In genomic region chr3:190696777-190697501, GRCh38 we compare ENCODE assay signal across 7 cellular contexts.
A peak's percentile ranks its signal among the peaks of the same experiment; 100 is the strongest.
DNase-seq lines count a peak whose midpoint lies in the region; ATAC-seq and TF ChIP-seq lines count a peak whose summit lies in the region.

No MANE protein-coding gene starts in this region.

- H2AFZ ChIP-seq in neuronal stem cell (ENCODE audit: low read length): no peak overlapping the region

- no peak overlapping the region for H3K23ac ChIP-seq in neuronal stem cell (ENCODE audit: low read depth, low read length, poor library complexity)

- no peak overlapping the region for H3K27ac ChIP-seq in neuronal stem cell (replicated peaks; ENCODE audit: low read length)

- H2BK12ac ChIP-seq in neuronal stem cell (ENCODE audit: low read length): no peak overlapping the region

- no peak overlapping the region for H2AK5ac ChIP-seq in neuronal stem cell (ENCODE audit: low read depth, low read length)

- no peak overlapping the region for H3K18ac ChIP-seq in neuronal stem cell (ENCODE audit: low read length)

- H3K14ac ChIP-seq in neuronal stem cell (ENCODE audit: low read length): no peak overlapping the region

- TF ChIP-seq CTCF in GM12872 (IDR thresholded peaks at IDR 0.05; ENCODE audit: insufficient read depth, low read depth, low read length) (peak; percentile 42; the same call in 1 of the 3 replicates), omental fat pad (IDR thresholded peaks at IDR 0.05) (no peak)

- H3K27me3 ChIP-seq in neuronal stem cell (ENCODE audit: control insufficient read depth in 3 of 3, insufficient read depth in 3 of 3, low read depth in 1 of 3, low read length in 3 of 3): peaks cover 0 to 13% (median 0%) of the 10 kb centered on the region in 3 experiments

- H2BK120ac ChIP-seq in neuronal stem cell (ENCODE audit: low read depth, low read length): no peak overlapping the region

- no peaks in the 10 kb centered on the region for H3K79me1 ChIP-seq in neuronal stem cell (ENCODE audit: low read depth, low read length)

- no peak overlapping the region for H4K8ac ChIP-seq in neuronal stem cell (ENCODE audit: low read depth, low read length)

- H3K4me3 ChIP-seq in neuronal stem cell (ENCODE audit: low read length in 2 of 2): no peak overlapping the region

- H3K9me3 ChIP-seq in neuronal stem cell (replicated peaks in 1 of 2; ENCODE audit: control insufficient read depth in 2 of 2, insufficient read depth in 1 of 2, low read depth in 1 of 2, low read length in 2 of 2): no peaks in the 10 kb centered on the region

- DNase-seq in NCI-H146 treated with DMSO at 0.1 percent for 48 hours (lab: John Stamatoyannopoulos, UW; ENCODE audit: unreplicated experiment) (peak; percentile 49), dermis blood vessel endothelial cell (peak; percentile 65), neuronal stem cell (ENCODE audit: low spot score) (peak; percentile 12), omental fat pad (ENCODE audit: low spot score) (no peak)
- DNase-seq in activated naive CD4-positive, alpha-beta T cell treated with Interleukin-2 at 50 U/mL for 16 hours: no peak

- H2BK15ac ChIP-seq in neuronal stem cell (ENCODE audit: low read length): no peak overlapping the region

- no peak overlapping the region for H4K91ac ChIP-seq in neuronal stem cell (ENCODE audit: low read depth, low read length, poor library complexity)

- no peaks in the 10 kb centered on the region for H3K36me3 ChIP-seq in neuronal stem cell (replicated peaks in 1 of 2; ENCODE audit: control insufficient read depth in 2 of 2, insufficient read depth in 2 of 2, low read length in 2 of 2)

- ATAC-seq in HG02981 (IDR thresholded peaks at IDR 0.05; ENCODE audit: unreplicated experiment) (no peak), omental fat pad (ENCODE audit: low FRiP score) (no peak)

- no peak overlapping the region for H3K4ac ChIP-seq in neuronal stem cell (ENCODE audit: low read length)

- peaks cover 0 to under 1% of the 10 kb centered on the region in 2 donors for H3K4me1 ChIP-seq in neuronal stem cell (ENCODE audit: control insufficient read depth in 2 of 2, insufficient read depth in 1 of 2, low read depth in 1 of 2, low read length in 2 of 2)

- no CpG with 5 or more reads among the region's 7 CpGs for WGBS in neuronal stem cell (ENCODE audit: extremely low coverage in 2 of 2, insufficient read length in 2 of 2, insufficient replicate concordance in 1 of 2), 2 donors

- H3K4me2 ChIP-seq in neuronal stem cell (ENCODE audit: insufficient read depth, low read length, poor library complexity, severe bottlenecking): no peak overlapping the region

- no peak overlapping the region for H3K9ac ChIP-seq in neuronal stem cell (ENCODE audit: low read depth, low read length, poor library complexity)

- H2BK5ac ChIP-seq in neuronal stem cell (ENCODE audit: low read length): no peak overlapping the region

Comparison
In these comparisons a context has a peak if more than half of its experiments do, and no peak if none do; other contexts are left out.
1. DNase-seq: peak in NCI-H146 treated with DMSO at 0.1 percent for 48 hours (single experiment), dermis blood vessel endothelial cell (single experiment) and neuronal stem cell (single experiment); none in omental fat pad (single experiment) and activated naive CD4-positive, alpha-beta T cell treated with Interleukin-2 at 50 U/mL for 16 hours (single experiment).